In genomic region chr12:790608-791007, GRCh38 we compare ENCODE assay signal across 18 cellular contexts. TPM values are rescaled to one million over a fixed set of nuclear protein-coding genes. Genes with fewer than 3 reads are reported as not detected.
A peak's percentile ranks its signal among the peaks of the same experiment; 100 is the strongest.
DNase-seq lines count a peak whose midpoint lies in the region; ATAC-seq and TF ChIP-seq lines count a peak whose summit lies in the region.
"Had no signal": no experiment of that assay in that cellular context is flagged by ENCODE, and none has a peak within 500 bp of the region (broad histone marks: within the 10 kb centered on the region; RNA-seq: fewer than 3 reads in every experiment).

No MANE protein-coding gene starts in this region.

- H3K36me3 ChIP-seq in prostate gland (no peaks in the 10 kb centered on the region), transverse colon (no peaks in the 10 kb centered on the region)
- H3K36me3 ChIP-seq: breast epithelium had no signal

- POLR2A ChIA-PET in WTC11 (lab: Charles Lee) = no interaction called here

- H3K9me3 Mint-ChIP-seq in stimulated activated naive CD8-positive, alpha-beta T cell treated with anti-CD3 and anti-CD28 coated beads, Interleukin-15, Interleukin-2, amounts not matched to agents 100 ng/mL and 50 ng/mL, for 24 hours = no peaks in the 10 kb centered on the region
- H3K9me3 Mint-ChIP-seq in stimulated activated naive CD8-positive, alpha-beta T cell treated with anti-CD3 and anti-CD28 coated beads, Interleukin-15, amount 100 ng/mL, for 72 hours = no peaks in the 10 kb centered on the region
- H3K9me3 Mint-ChIP-seq in WTC11 (no peaks in the 10 kb centered on the region), immature natural killer cell (no peaks in the 10 kb centered on the region)
- H3K9me3 Mint-ChIP-seq: IgD-negative memory B cell had no signal

- intact Hi-C loops in prostate gland (cut with DNase I) (no loop called here), transverse colon (cut with DNase I; ENCODE audit: low total_unique reads) (no loop called here)

- in situ Hi-C loops in transverse colon (cut with MboI; ENCODE audit: low pct_ligation_motif_present in 1 of 4, low pct_unique_long_range_greater_than_20kb in 1 of 4, low sequenced_read_pairs in 3 of 4) = no loop called here

- TF ChIP-seq CTCF in WTC11 (IDR thresholded peaks at IDR 0.05) = no peak
- no peak for TF ChIP-seq CTCF in prostate gland (IDR thresholded peaks at IDR 0.05)
- no peak for TF ChIP-seq CTCF in transverse colon (IDR thresholded peaks at IDR 0.05)

- H3K4me3 Mint-ChIP-seq in stimulated activated naive CD8-positive, alpha-beta T cell treated with anti-CD3 and anti-CD28 coated beads, Interleukin-15, Interleukin-2, amounts not matched to agents 100 ng/mL and 50 ng/mL, for 24 hours = no peak overlapping the region
- peak overlapping the region in 1 of 2 donors; percentile 8 for H3K4me3 Mint-ChIP-seq in stimulated activated naive CD8-positive, alpha-beta T cell treated with anti-CD3 and anti-CD28 coated beads, Interleukin-15, amount 100 ng/mL, for 72 hours
- no peak overlapping the region for H3K4me3 Mint-ChIP-seq in WTC11
- H3K4me3 Mint-ChIP-seq in immature natural killer cell = peak overlapping the region in 1 of 5 donors; percentile 14

- H3K4me1 ChIP-seq in prostate gland (replicated peaks) (no peaks in the 10 kb centered on the region), transverse colon (peaks cover 0 to 45% (median 5%) of the 10 kb centered on the region in 4 donors)

- H3K27ac Mint-ChIP-seq in stimulated activated naive CD8-positive, alpha-beta T cell treated with anti-CD3 and anti-CD28 coated beads, Interleukin-15, Interleukin-2, amounts not matched to agents 100 ng/mL and 50 ng/mL, for 24 hours = peak overlapping the region; percentile 81
- peak overlapping the region in 1 of 2 donors; percentile 59 for H3K27ac Mint-ChIP-seq in stimulated activated naive CD8-positive, alpha-beta T cell treated with anti-CD3 and anti-CD28 coated beads, Interleukin-15, amount 100 ng/mL, for 72 hours
- H3K27ac Mint-ChIP-seq in WTC11 = peak overlapping the region; percentile 54
- peak overlapping the region in 5 of 6 donors; percentile 11 to 81 (median 40) for H3K27ac Mint-ChIP-seq in immature natural killer cell

- peaks cover 31% of the 10 kb centered on the region for H3K36me3 Mint-ChIP-seq in stimulated activated naive CD8-positive, alpha-beta T cell treated with anti-CD3 and anti-CD28 coated beads, Interleukin-15, Interleukin-2, amounts not matched to agents 100 ng/mL and 50 ng/mL, for 24 hours (ENCODE audit: low read depth)
- no peaks in the 10 kb centered on the region for H3K36me3 Mint-ChIP-seq in WTC11
- H3K36me3 Mint-ChIP-seq in immature natural killer cell = no peaks in the 10 kb centered on the region

- CTCF ChIA-PET in WTC11 (lab: Charles Lee) = interaction anchor here (0.6 to 2.3 kb wide), 2 partner anchors 15 to 24 kb away, joined by 3 to 7 read pairs; no protein-coding TSS in a partner anchor

- H3K9me3 ChIP-seq in prostate gland = no peaks in the 10 kb centered on the region
- H3K9me3 ChIP-seq in transverse colon = no peaks in the 10 kb centered on the region
- H3K9me3 ChIP-seq: breast epithelium had no signal

- no peak for TF ChIP-seq EP300 in transverse colon (IDR thresholded peaks at IDR 0.05; ENCODE audit: low read depth)

- no peak for DNase-seq in stimulated activated naive CD8-positive, alpha-beta T cell treated with anti-CD3 and anti-CD28 coated beads, Interleukin-15, amount 100 ng/mL, for 72 hours
- no peak for DNase-seq in WTC11 (ENCODE audit: low spot score)
- no peak for DNase-seq in immature natural killer cell
- DNase-seq in NCI-H2171 treated with DMSO at 0.1 percent for 48 hours (lab: John Stamatoyannopoulos, UW) = no peak
- no peak for DNase-seq in prostate gland (ENCODE audit: low spot score)
- DNase-seq in transverse colon = no peak
- DNase-seq: activated CD4-positive, alpha-beta T cell treated with anti-CD3 and anti-CD28 coated beads, Interleukin-2, amount 50 U/mL, for 4 hours; COR-L47; dermis blood vessel endothelial cell; foreskin keratinocyte; kidney; NCI-H1930; NCI-H446 treated with DMSO at 0.1 percent for 48 hours; RPMI8226 had no signal

- 48% methylated on average over 1 of the region's 1 CpG for WGBS in prostate gland
- 68 to 69% methylated on average over 1 of the region's 1 CpG for WGBS in transverse colon (ENCODE audit: low coverage in 1 of 2), 2 donors

- H3K27me3 Mint-ChIP-seq in stimulated activated naive CD8-positive, alpha-beta T cell treated with anti-CD3 and anti-CD28 coated beads, Interleukin-15, Interleukin-2, amounts not matched to agents 100 ng/mL and 50 ng/mL, for 24 hours = no peaks in the 10 kb centered on the region
- H3K27me3 Mint-ChIP-seq in stimulated activated naive CD8-positive, alpha-beta T cell treated with anti-CD3 and anti-CD28 coated beads, Interleukin-15, amount 100 ng/mL, for 72 hours = no peaks in the 10 kb centered on the region
- H3K27me3 Mint-ChIP-seq in WTC11 (ENCODE audit: low read depth) (no peaks in the 10 kb centered on the region), immature natural killer cell (ENCODE audit: low read depth in 3 of 3) (no peaks in the 10 kb centered on the region)
- H3K27me3 Mint-ChIP-seq: IgD-negative memory B cell had no signal

- peaks cover 95% of the 10 kb centered on the region for H3K4me1 Mint-ChIP-seq in stimulated activated naive CD8-positive, alpha-beta T cell treated with anti-CD3 and anti-CD28 coated beads, Interleukin-15, Interleukin-2, amounts not matched to agents 100 ng/mL and 50 ng/mL, for 24 hours (ENCODE audit: low read depth)
- peaks cover 89% of the 10 kb centered on the region for H3K4me1 Mint-ChIP-seq in stimulated activated naive CD8-positive, alpha-beta T cell treated with anti-CD3 and anti-CD28 coated beads, Interleukin-15, amount 100 ng/mL, for 72 hours
- H3K4me1 Mint-ChIP-seq in WTC11 = peaks cover 26% of the 10 kb centered on the region
- H3K4me1 Mint-ChIP-seq in immature natural killer cell = peaks cover 71 to 94% of the 10 kb centered on the region in 2 donors

- H3K4me3 ChIP-seq in prostate gland (no peak overlapping the region), transverse colon (no peak overlapping the region)
- H3K4me3 ChIP-seq: breast epithelium had no signal

- H3K27me3 ChIP-seq in prostate gland (replicated peaks; ENCODE audit: insufficient read depth) = no peaks in the 10 kb centered on the region
- no peaks in the 10 kb centered on the region for H3K27me3 ChIP-seq in transverse colon
- H3K27me3 ChIP-seq: breast epithelium, foreskin keratinocyte had no signal

- H3K27ac ChIP-seq in prostate gland = no peak overlapping the region
- H3K27ac ChIP-seq in transverse colon = no peak overlapping the region
- H3K27ac ChIP-seq: breast epithelium, epithelial cell of prostate, foreskin keratinocyte had no signal

- no peak for ATAC-seq in stimulated activated naive CD8-positive, alpha-beta T cell treated with anti-CD3 and anti-CD28 coated beads, Interleukin-15, amount 100 ng/mL, for 72 hours
- no peak for ATAC-seq in WTC11
- ATAC-seq: foreskin keratinocyte had no signal

- no peak for TF ChIP-seq POLR2A in prostate gland (IDR thresholded peaks at IDR 0.05)
- no peak for TF ChIP-seq POLR2A in transverse colon (IDR thresholded peaks at IDR 0.05)

TF ChIP-seq in WTC11, 78 proteins besides CTCF, POLR2A, EP300 and RAD21 (continues in another document):
- TF ChIP-seq IRF2 (CRISPR knock-in tag; IDR thresholded peaks at IDR 0.05; ENCODE audit: borderline replicate concordance, low read depth) (no peak), CDX4 (CRISPR knock-in tag; IDR thresholded peaks at IDR 0.05; ENCODE audit: borderline replicate concordance) (no peak), ZNF317 (CRISPR knock-in tag; IDR thresholded peaks at IDR 0.05; ENCODE audit: borderline replicate concordance, low read depth) (no peak), EMX1 (CRISPR knock-in tag; IDR thresholded peaks at IDR 0.05) (no peak), ZNF219 (CRISPR knock-in tag; IDR thresholded peaks at IDR 0.05; ENCODE audit: borderline replicate concordance) (no peak), MLX (CRISPR knock-in tag; IDR thresholded peaks at IDR 0.05) (no peak), HMGXB4 (CRISPR knock-in tag; IDR thresholded peaks at IDR 0.05) (no peak), FOXP1 (CRISPR knock-in tag; IDR thresholded peaks at IDR 0.05; ENCODE audit: borderline replicate concordance) (no peak)

RNA-seq across cellular contexts. Expression of gene WNK1, which starts 38.2 kb away (rescaled TPM):
- total RNA-seq in WTC11 (2021) (118 to 126 TPM (median 123 TPM) in 3 replicates), prostate gland (100 to 1,000 TPM in 1 of 2 donors, 10 to 100 TPM in 1; 82.7 to 223 TPM), transverse colon (100 to 1,000 TPM in 1 of 4 donors, 10 to 100 TPM in 3; 79.2 to 169 (median 92.1) TPM)
- polyA plus RNA-seq in immature natural killer cell = 10 to 100 TPM in 1 of 3 donors, 1 to 10 TPM in 2; 7.5 to 46.5 (median 8.6) TPM
